10 cellular contexts compared by ENCODE assay signal in the genomic region with DNA sequence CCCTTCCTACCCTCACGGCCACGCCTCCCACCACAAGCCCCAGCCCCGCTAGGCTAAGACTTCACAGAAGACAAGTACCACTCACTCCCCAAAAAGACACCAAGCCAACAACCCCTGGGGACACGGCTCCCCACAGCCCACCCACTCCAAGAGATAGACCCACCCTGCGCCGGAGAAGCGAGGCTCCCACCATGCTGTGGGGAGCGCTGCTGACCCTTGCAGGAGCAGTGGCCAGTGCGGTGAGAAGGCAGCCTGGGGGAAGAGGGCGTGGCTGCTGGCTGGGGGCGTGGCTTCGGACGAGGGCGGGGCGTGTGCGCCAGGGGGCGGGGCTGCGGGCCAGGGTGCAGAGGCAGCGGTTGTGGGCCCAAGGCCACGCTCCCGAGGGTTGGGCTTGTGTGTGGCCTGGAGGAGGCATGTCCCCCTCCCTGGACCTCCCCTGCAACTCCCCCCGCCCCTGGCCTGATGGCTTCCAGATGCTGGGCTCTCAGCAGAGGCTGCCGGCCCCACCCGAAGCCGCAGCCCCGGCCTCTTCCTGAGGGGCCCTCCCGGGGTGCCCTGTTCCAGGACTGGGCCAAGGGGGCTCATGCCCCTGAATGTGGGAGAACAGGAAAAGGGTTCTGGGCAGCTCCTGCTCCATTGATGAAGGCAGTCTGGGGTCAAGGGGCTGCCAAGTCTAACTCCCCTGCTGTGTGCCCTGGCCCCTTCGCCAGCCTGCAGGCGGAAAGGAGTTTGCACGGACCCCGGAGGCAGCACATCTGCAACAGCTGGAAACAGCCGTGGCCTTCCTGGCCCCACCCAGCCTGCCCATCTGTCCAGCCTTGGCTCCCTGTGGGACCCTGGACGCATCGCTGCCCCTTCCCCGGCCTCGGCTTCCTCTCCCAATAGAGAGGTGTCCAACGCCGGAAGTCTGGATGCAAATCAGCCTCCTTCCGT. TPM values are rescaled to one million over a fixed set of nuclear protein-coding genes. Genes with fewer than 3 reads are reported as not detected.
DNase-seq lines count a peak whose midpoint lies in the region; ATAC-seq and TF ChIP-seq lines count a peak whose summit lies in the region.
"Had no signal": no experiment of that assay in that cellular context is flagged by ENCODE, and none has a peak within 500 bp of the region (broad histone marks: within the 10 kb centered on the region; RNA-seq: fewer than 3 reads in every experiment).

No MANE protein-coding gene starts in this region.

- no peaks in the 10 kb centered on the region for H3K27me3 Mint-ChIP-seq in activated CD8-positive, alpha-beta T cell treated with anti-CD3 and anti-CD28 coated beads, Interleukin-2, amount 10 ng/mL, durations not matched to agents 7 days and 5 days (ENCODE audit: low read depth)
- H3K27me3 Mint-ChIP-seq in stimulated activated naive CD8-positive, alpha-beta T cell treated with anti-CD3 and anti-CD28 coated beads, Interleukin-15, amount 100 ng/mL, for 72 hours, result no peaks in the 10 kb centered on the region

- peak overlapping the region; percentile 66 for H3K4me2 ChIP-seq in hepatocyte

- no peak overlapping the region for H2AFZ ChIP-seq in hepatocyte

- peaks cover 23% of the 10 kb centered on the region for H3K36me3 Mint-ChIP-seq in activated CD8-positive, alpha-beta T cell treated with anti-CD3 and anti-CD28 coated beads, Interleukin-2, amount 10 ng/mL, durations not matched to agents 7 days and 5 days (ENCODE audit: low read depth)

- TF ChIP-seq CTCF in hepatocyte (IDR thresholded peaks at IDR 0.05; ENCODE audit: poor library complexity), result no peak

- peaks cover 15% of the 10 kb centered on the region for H3K4me1 Mint-ChIP-seq in activated CD8-positive, alpha-beta T cell treated with anti-CD3 and anti-CD28 coated beads, Interleukin-2, amount 10 ng/mL, durations not matched to agents 7 days and 5 days (ENCODE audit: low read depth)
- H3K4me1 Mint-ChIP-seq in stimulated activated naive CD8-positive, alpha-beta T cell treated with anti-CD3 and anti-CD28 coated beads, Interleukin-15, amount 100 ng/mL, for 72 hours, result peaks cover 40% of the 10 kb centered on the region

- POLR2A ChIA-PET in activated CD8-positive, alpha-beta T cell treated with anti-CD3 and anti-CD28 coated beads, Interleukin-2, amount 10 ng/mL, durations not matched to agents 7 days and 5 days (lab: Charles Lee), result no interaction called here

- peak overlapping the region; percentile 94 for H3K27ac ChIP-seq in hepatocyte
- H3K27ac ChIP-seq: C4-2B had no signal

- no peak overlapping the region for H3K4me3 ChIP-seq in hepatocyte

- H4K20me1 ChIP-seq in hepatocyte (ENCODE audit: insufficient read depth, poor library complexity, severe bottlenecking), result no peaks in the 10 kb centered on the region

- H3K9me3 Mint-ChIP-seq in activated CD8-positive, alpha-beta T cell treated with anti-CD3 and anti-CD28 coated beads, Interleukin-2, amount 10 ng/mL, durations not matched to agents 7 days and 5 days (ENCODE audit: insufficient read depth), result no peaks in the 10 kb centered on the region
- no peaks in the 10 kb centered on the region for H3K9me3 Mint-ChIP-seq in stimulated activated naive CD8-positive, alpha-beta T cell treated with anti-CD3 and anti-CD28 coated beads, Interleukin-15, amount 100 ng/mL, for 72 hours

- DNase-seq in NCI-H748 (lab: John Stamatoyannopoulos, UW; ENCODE audit: unreplicated experiment), result peak; percentile 20
- DNase-seq in NCI-H748 treated with DMSO at 0.1 percent for 48 hours (lab: John Stamatoyannopoulos, UW), result no peak
- DNase-seq in activated CD8-positive, alpha-beta T cell treated with anti-CD3 and anti-CD28 coated beads, Interleukin-2, amount 10 ng/mL, durations not matched to agents 7 days and 5 days, result no peak
- DNase-seq in hepatocyte (ENCODE audit: low spot score), result peak; percentile 86
- no peak for DNase-seq in stimulated activated naive CD8-positive, alpha-beta T cell treated with anti-CD3 and anti-CD28 coated beads, Interleukin-15, amount 100 ng/mL, for 72 hours
- no peak for DNase-seq in medulla oblongata (ENCODE audit: extremely low spot score)
- DNase-seq: activated effector memory CD4-positive, alpha-beta T cell treated with Interleukin-2 at 50 U/mL for 16 hours had no signal

- CTCF ChIA-PET in activated CD8-positive, alpha-beta T cell treated with anti-CD3 and anti-CD28 coated beads, Interleukin-2, amount 10 ng/mL, durations not matched to agents 7 days and 5 days (lab: Charles Lee), result interaction anchor here (1.2 to 3.0 kb wide), 3 partner anchors 7 to 14 kb away, joined by 3 to 21 read pairs (median 14); no protein-coding TSS in a partner anchor

- no peaks in the 10 kb centered on the region for H3K9me2 ChIP-seq in hepatocyte (replicated peaks; ENCODE audit: insufficient read depth)

- H3K4me1 ChIP-seq in hepatocyte (ENCODE audit: insufficient read depth), result peaks cover 18% of the 10 kb centered on the region

- no peaks in the 10 kb centered on the region for H3K27me3 ChIP-seq in hepatocyte

- no peaks in the 10 kb centered on the region for H3K36me3 ChIP-seq in hepatocyte (replicated peaks; ENCODE audit: insufficient read depth, low read depth)

- 51% methylated on average over 23 of the region's 39 CpGs for WGBS in hepatocyte (ENCODE audit: low lambda C conversion rate, missing lambda C conversion rate)

- peak; percentile 55 for ATAC-seq in activated CD8-positive, alpha-beta T cell treated with anti-CD3 and anti-CD28 coated beads, Interleukin-2, amount 10 ng/mL, durations not matched to agents 7 days and 5 days
- ATAC-seq in stimulated activated naive CD8-positive, alpha-beta T cell treated with anti-CD3 and anti-CD28 coated beads, Interleukin-15, amount 100 ng/mL, for 72 hours, result peak; percentile 35
- ATAC-seq in GM18520 (IDR thresholded peaks at IDR 0.05; ENCODE audit: unreplicated experiment), result no peak
- no peak for ATAC-seq in HG02642 (IDR thresholded peaks at IDR 0.05; ENCODE audit: poor library complexity, unreplicated experiment)

- H3K27ac Mint-ChIP-seq in activated CD8-positive, alpha-beta T cell treated with anti-CD3 and anti-CD28 coated beads, Interleukin-2, amount 10 ng/mL, durations not matched to agents 7 days and 5 days, result peak overlapping the region; percentile 52
- peak overlapping the region in 1 of 2 donors; percentile 77 for H3K27ac Mint-ChIP-seq in stimulated activated naive CD8-positive, alpha-beta T cell treated with anti-CD3 and anti-CD28 coated beads, Interleukin-15, amount 100 ng/mL, for 72 hours

- no peak overlapping the region for H3K4me3 Mint-ChIP-seq in activated CD8-positive, alpha-beta T cell treated with anti-CD3 and anti-CD28 coated beads, Interleukin-2, amount 10 ng/mL, durations not matched to agents 7 days and 5 days
- H3K4me3 Mint-ChIP-seq in stimulated activated naive CD8-positive, alpha-beta T cell treated with anti-CD3 and anti-CD28 coated beads, Interleukin-15, amount 100 ng/mL, for 72 hours, result no peak overlapping the region

- no peaks in the 10 kb centered on the region for H3K9me3 ChIP-seq in hepatocyte (ENCODE audit: low read depth)

- H3K79me2 ChIP-seq in hepatocyte, result peaks cover 56% of the 10 kb centered on the region

RNA-seq across cellular contexts. Expression of gene TFAP4, which starts 9.1 kb away (rescaled TPM):
- 10 to 100 TPM; 21.0 to 24.7 TPM for total RNA-seq in activated CD8-positive, alpha-beta T cell treated with anti-CD3 and anti-CD28 coated beads, Interleukin-2, amount 10 ng/mL, durations not matched to agents 7 days and 5 days
- 6.1 and 11.4 TPM in 2 replicates for total RNA-seq in hepatocyte
- 3.1 and 4.2 TPM in 2 replicates for polyA plus RNA-seq in hepatocyte

RNA-seq across cellular contexts. Expression of gene SRL, which starts 21.9 kb away (rescaled TPM):
- total RNA-seq in activated CD8-positive, alpha-beta T cell treated with anti-CD3 and anti-CD28 coated beads, Interleukin-2, amount 10 ng/mL, durations not matched to agents 7 days and 5 days, result not detected
- total RNA-seq in hepatocyte, result 1.1 and 1.2 TPM in 2 replicates
- polyA plus RNA-seq in hepatocyte, result 0.83 TPM in 1 of 2 replicates, not detected in the other

RNA-seq across cellular contexts. Expression of gene GLIS2, which starts 52.1 kb away (rescaled TPM):
- under 1 TPM; 0.16 TPM for total RNA-seq in activated CD8-positive, alpha-beta T cell treated with anti-CD3 and anti-CD28 coated beads, Interleukin-2, amount 10 ng/mL, durations not matched to agents 7 days and 5 days
- total RNA-seq in hepatocyte, result 3.6 TPM in 2 replicates
- 11.3 and 12.2 TPM in 2 replicates for polyA plus RNA-seq in hepatocyte

Comparison
In these comparisons a context has a peak if more than half of its experiments do, and no peak if none do; other contexts are left out.
1. DNase-seq: peak in NCI-H748 (single experiment) and hepatocyte (single experiment); none in NCI-H748 treated with DMSO at 0.1 percent for 48 hours (single experiment), activated CD8-positive, alpha-beta T cell treated with anti-CD3 and anti-CD28 coated beads, Interleukin-2, amount 10 ng/mL, durations not matched to agents 7 days and 5 days (single experiment), stimulated activated naive CD8-positive, alpha-beta T cell treated with anti-CD3 and anti-CD28 coated beads, Interleukin-15, amount 100 ng/mL, for 72 hours (0 of 2) and medulla oblongata (single experiment).
2. ATAC-seq: peak in activated CD8-positive, alpha-beta T cell treated with anti-CD3 and anti-CD28 coated beads, Interleukin-2, amount 10 ng/mL, durations not matched to agents 7 days and 5 days (single experiment) and stimulated activated naive CD8-positive, alpha-beta T cell treated with anti-CD3 and anti-CD28 coated beads, Interleukin-15, amount 100 ng/mL, for 72 hours (single experiment); none in GM18520 (single experiment) and HG02642 (single experiment).